ENCODE assay signal across 8 cellular contexts in genomic region chr21:43790053-43790524, GRCh38. TPM values are rescaled to one million over a fixed set of nuclear protein-coding genes. Genes with fewer than 3 reads are reported as not detected.
A peak's percentile ranks its signal among the peaks of the same experiment; 100 is the strongest.
DNase-seq lines count a peak whose midpoint lies in the region; ATAC-seq and TF ChIP-seq lines count a peak whose summit lies in the region.

No MANE protein-coding gene starts in this region.

- H3K27me3 ChIP-seq in GM06990 (replicated peaks; ENCODE audit: control insufficient read depth, insufficient read depth, low read length) = no peaks in the 10 kb centered on the region
- H3K27me3 ChIP-seq in RWPE2 (ENCODE audit: insufficient read depth, poor library complexity, severe bottlenecking) = no peaks in the 10 kb centered on the region
- H3K27me3 ChIP-seq in esophagus squamous epithelium = no peaks in the 10 kb centered on the region

- H3K4me1 Mint-ChIP-seq in progenitor cell of endocrine pancreas (ENCODE audit: low read depth) = peaks cover 7% of the 10 kb centered on the region

- no peaks in the 10 kb centered on the region for H3K4me1 ChIP-seq in RWPE2 (ENCODE audit: insufficient read depth, poor library complexity, severe bottlenecking)
- peaks cover 13 to 35% (median 15%) of the 10 kb centered on the region in 3 donors for H3K4me1 ChIP-seq in esophagus squamous epithelium

- intact Hi-C loops in esophagus squamous epithelium (cut with DNase I) = no loop called here

- H3K36me3 Mint-ChIP-seq in progenitor cell of endocrine pancreas (ENCODE audit: insufficient read depth) = peaks cover 5% of the 10 kb centered on the region

- DNase-seq in GM06990 (ENCODE audit: extremely low read depth, insufficient read length) = no peak
- DNase-seq in RWPE2 (ENCODE audit: low spot score) = no peak
- no peak for DNase-seq in esophagus squamous epithelium (lab: John Stamatoyannopoulos, UW)
- DNase-seq in progenitor cell of endocrine pancreas (ENCODE audit: low spot score, unreplicated experiment) = no peak
- no peak for DNase-seq in GDM1 (lab: John Stamatoyannopoulos, UW)
- DNase-seq in occipital lobe (lab: John Stamatoyannopoulos, UW) = no peak
- DNase-seq in stimulated activated CD4-positive, alpha-beta T cell treated with anti-CD3 and anti-CD28 coated beads, Interleukin-4, amount 100 ng/mL, for 1 hour = no peak

- H3K9me3 Mint-ChIP-seq in progenitor cell of endocrine pancreas (ENCODE audit: low read depth) = no peaks in the 10 kb centered on the region

- H3K27ac ChIP-seq in RWPE2 (ENCODE audit: poor library complexity, severe bottlenecking) (peak overlapping the region; percentile 51), esophagus squamous epithelium (peak overlapping the region; percentile 87 to 95 (median 91))

- H3K36me3 ChIP-seq in GM06990 (ENCODE audit: control insufficient read depth, insufficient read depth, low read length) = peaks cover 18% of the 10 kb centered on the region
- peaks cover 50% of the 10 kb centered on the region for H3K36me3 ChIP-seq in RWPE2 (ENCODE audit: low read depth)
- peaks cover 8 to 44% (median 26%) of the 10 kb centered on the region in 3 donors for H3K36me3 ChIP-seq in esophagus squamous epithelium

- no peak for TF ChIP-seq POLR2A in esophagus squamous epithelium (IDR thresholded peaks at IDR 0.05)

- peak overlapping the region; percentile 84 for H3K4me3 Mint-ChIP-seq in progenitor cell of endocrine pancreas (ENCODE audit: low read depth)

- H3K9me3 ChIP-seq in RWPE2 (ENCODE audit: severe bottlenecking) = no peaks in the 10 kb centered on the region
- no peaks in the 10 kb centered on the region for H3K9me3 ChIP-seq in esophagus squamous epithelium

- H3K27me3 Mint-ChIP-seq in progenitor cell of endocrine pancreas = no peaks in the 10 kb centered on the region

- TF ChIP-seq CTCF in GM06990 (IDR thresholded peaks at IDR 0.05; ENCODE audit: insufficient read depth, low read length, poor library complexity, severe bottlenecking) (no peak), RWPE2 (IDR thresholded peaks at IDR 0.05; ENCODE audit: poor library complexity, severe bottlenecking) (no peak), esophagus squamous epithelium (IDR thresholded peaks at IDR 0.05) (no peak), progenitor cell of endocrine pancreas (IDR thresholded peaks at IDR 0.05; ENCODE audit: unreplicated experiment) (no peak)

- H3K27ac Mint-ChIP-seq in progenitor cell of endocrine pancreas = peak overlapping the region; percentile 85

- no peak for ATAC-seq in RWPE2 (ENCODE audit: low read depth)
- ATAC-seq in GM18498 (IDR thresholded peaks at IDR 0.05; ENCODE audit: unreplicated experiment) = no peak

- peak overlapping the region; percentile 94 for H3K4me3 ChIP-seq in GM06990 (replicated peaks; ENCODE audit: low read depth, low read length)
- H3K4me3 ChIP-seq in RWPE2 (ENCODE audit: severe bottlenecking) = peak overlapping the region; percentile 58
- peak overlapping the region; percentile 71 to 99 (median 84) for H3K4me3 ChIP-seq in esophagus squamous epithelium

- 5 to 12% methylated on average over 12 of the region's 12 CpGs for WGBS in esophagus squamous epithelium, 2 donors

RNA-seq across cellular contexts. Expression of gene RRP1, which starts 0.7 kb away (rescaled TPM):
- total RNA-seq in esophagus squamous epithelium (10 to 100 TPM; 22.5 to 37.2 (median 30.4) TPM), progenitor cell of endocrine pancreas (30.9 and 32.6 TPM in 2 replicates), occipital lobe (14.0 TPM)

RNA-seq across cellular contexts. Expression of gene CSTB, which starts 14.0 kb away (rescaled TPM):
- total RNA-seq in esophagus squamous epithelium = 100 to 1,000 TPM; 375 to 700 (median 481) TPM
- total RNA-seq in progenitor cell of endocrine pancreas = 42.0 and 42.6 TPM in 2 replicates
- total RNA-seq in occipital lobe = 7.5 TPM
